8 cellular contexts compared by ENCODE assay signal in the genomic region with DNA sequence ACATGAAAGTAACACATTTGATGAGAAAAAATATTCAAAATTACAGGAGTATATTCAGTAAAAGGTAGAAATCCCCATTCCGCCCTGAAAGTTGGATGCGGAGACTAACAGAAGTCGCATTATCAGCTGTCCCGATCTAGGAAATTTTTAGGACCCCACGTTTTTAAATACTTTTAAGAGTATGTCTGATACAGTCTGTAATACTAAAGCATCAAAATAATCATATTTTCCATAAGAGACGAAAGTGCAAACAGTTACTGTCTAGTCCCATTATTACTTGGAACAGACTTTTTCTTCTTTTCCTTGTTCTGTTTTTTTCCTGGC. TPM values are rescaled to one million over a fixed set of nuclear protein-coding genes. Genes with fewer than 3 reads are reported as not detected.
DNase-seq lines count a peak whose midpoint lies in the region; ATAC-seq and TF ChIP-seq lines count a peak whose summit lies in the region.

No MANE protein-coding gene starts in this region.

- peak overlapping the region; percentile 80 for H3K4me3 Mint-ChIP-seq in natural killer cell

- H3K9ac ChIP-seq in duodenal mucosa (ENCODE audit: low read depth in 1 of 2, low read length in 2 of 2), result peak overlapping the region; percentile 32 to 36

- no peaks in the 10 kb centered on the region for H3K4me1 ChIP-seq in duodenal mucosa (ENCODE audit: control insufficient read depth in 1 of 2, insufficient read depth in 2 of 2, low read length in 2 of 2)

- peaks cover 2% of the 10 kb centered on the region; the same call in 1 of the 2 replicates for H3K9me3 ChIP-seq in MG63
- peaks cover 0 to 3% of the 10 kb centered on the region in 2 donors for H3K9me3 ChIP-seq in duodenal mucosa (ENCODE audit: control insufficient read depth in 1 of 2, low read length in 2 of 2)

- H3K27ac ChIP-seq in duodenal mucosa (ENCODE audit: low read depth, low read length), result no peak overlapping the region

- H3K27me3 ChIP-seq in MG63, result no peaks in the 10 kb centered on the region
- no peaks in the 10 kb centered on the region for H3K27me3 ChIP-seq in duodenal mucosa (ENCODE audit: control insufficient read depth in 1 of 2, insufficient read depth in 2 of 2, low read length in 2 of 2)

- peaks cover 0 to 4% of the 10 kb centered on the region in 2 donors for H3K4me1 Mint-ChIP-seq in natural killer cell

- H3K27ac Mint-ChIP-seq in natural killer cell, result no peak overlapping the region

- H3K36me3 ChIP-seq in MG63 (peaks cover 3% of the 10 kb centered on the region; the same call in 1 of the 2 replicates), duodenal mucosa (ENCODE audit: control insufficient read depth in 1 of 2, insufficient read depth in 2 of 2, low read length in 2 of 2) (no peaks in the 10 kb centered on the region)

- ATAC-seq in natural killer cell, result no peak
- ATAC-seq in HG02623 (IDR thresholded peaks at IDR 0.05; ENCODE audit: unreplicated experiment), result no peak
- no peak for ATAC-seq in HG02571 (IDR thresholded peaks at IDR 0.05; ENCODE audit: unreplicated experiment)
- ATAC-seq in GM18498 (IDR thresholded peaks at IDR 0.05; ENCODE audit: unreplicated experiment), result no peak

- H3K4me3 ChIP-seq in AG10803 (ENCODE audit: low read length), result peak overlapping the region; percentile 54
- H3K4me3 ChIP-seq in MG63, result peak overlapping the region; percentile 54
- peak overlapping the region; percentile 65 to 71 for H3K4me3 ChIP-seq in duodenal mucosa (ENCODE audit: low read depth in 1 of 2, low read length in 2 of 2)

- no peak for DNase-seq in AG10803 (ENCODE audit: low read depth)
- DNase-seq in MG63, result no peak
- no peak for DNase-seq in natural killer cell
- no peak for DNase-seq in NCI-H1694 treated with DMSO at 0.1 percent for 48 hours (lab: John Stamatoyannopoulos, UW)

- H3K36me3 Mint-ChIP-seq in natural killer cell, result no peaks in the 10 kb centered on the region

- intact Hi-C loops in natural killer cell (cut with micrococcal nuclease), result no loop called here

- H3K9me3 Mint-ChIP-seq in natural killer cell, result no peaks in the 10 kb centered on the region

- TF ChIP-seq CTCF in AG10803 (conservative IDR thresholded peaks at IDR 0.05; ENCODE audit: low read length) (no peak), natural killer cell (IDR thresholded peaks at IDR 0.05) (no peak)

- H3K27me3 Mint-ChIP-seq in natural killer cell (ENCODE audit: low read depth in 2 of 2), result peaks cover 16 to 17% of the 10 kb centered on the region in 2 donors

RNA-seq across cellular contexts. Expression of a gene that starts 0.6 kb away (rescaled TPM):
- 2.1 and 5.0 TPM in 2 replicates for total RNA-seq in MG63 (2014; rRNA removed; shearing (Covaris generic); ENCODE audit: low replicate concordance)
- 10 to 100 TPM in 1 of 3 donors, 1 to 10 TPM in 2; 4.9 to 12.2 (median 6.8) TPM for total RNA-seq in natural killer cell
